In the genomic region with DNA sequence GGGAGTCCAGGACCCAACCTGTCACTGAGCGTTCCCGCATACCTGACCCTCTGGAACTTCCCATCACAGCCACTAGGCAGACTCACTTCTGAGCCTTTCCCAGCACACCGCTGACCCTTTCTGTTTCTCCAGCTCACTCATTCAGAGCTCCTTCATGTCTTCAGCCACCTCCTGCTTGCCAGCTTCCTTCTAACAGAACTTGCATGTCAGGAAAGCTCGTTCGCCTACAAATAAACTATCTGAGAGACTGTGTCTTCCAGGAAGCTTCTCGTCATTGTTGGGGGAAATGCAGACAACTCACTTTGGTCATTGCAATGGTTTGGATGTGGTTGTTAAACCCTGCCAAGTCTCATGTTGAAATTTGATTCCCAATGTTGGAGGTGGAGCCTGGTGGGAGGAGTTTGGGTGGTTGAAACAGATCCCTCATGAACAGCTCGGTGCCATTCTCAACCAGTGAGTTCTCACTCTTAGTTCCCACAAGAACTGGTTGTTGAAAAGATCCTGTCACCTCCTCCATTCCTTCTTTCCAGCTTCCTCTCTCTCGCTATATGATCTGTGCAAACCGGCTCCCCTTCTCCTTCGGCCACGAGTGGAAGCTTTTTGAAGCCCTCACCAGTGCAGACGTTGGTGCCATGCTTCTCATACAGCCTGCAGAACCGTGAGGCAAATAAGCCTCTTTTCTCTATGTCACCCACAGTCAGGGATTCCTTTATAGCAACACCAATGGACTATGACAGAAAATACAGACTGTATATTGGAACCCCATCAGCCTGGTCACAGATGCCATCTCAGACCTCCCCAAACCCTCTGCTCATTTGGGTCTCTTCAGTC, we compare ENCODE assay signal across 10 cellular contexts. TPM values are rescaled to one million over a fixed set of nuclear protein-coding genes. Genes with fewer than 3 reads are reported as not detected.
A peak's percentile ranks its signal among the peaks of the same experiment; 100 is the strongest.
DNase-seq lines count a peak whose midpoint lies in the region; ATAC-seq and TF ChIP-seq lines count a peak whose summit lies in the region.
"Had no signal": no experiment of that assay in that cellular context is flagged by ENCODE, and none has a peak within 500 bp of the region (broad histone marks: within the 10 kb centered on the region; RNA-seq: fewer than 3 reads in every experiment).

No MANE protein-coding gene starts in this region.

- H3K27me3 ChIP-seq in ACC112 (ENCODE audit: insufficient read depth, low read length) (peaks cover 27% of the 10 kb centered on the region; the same call in 1 of the 2 replicates), liver (ENCODE audit: control insufficient read depth in 4 of 4, insufficient read depth in 4 of 4, low read length in 3 of 4) (no peaks in the 10 kb centered on the region)

- no peaks in the 10 kb centered on the region for H3K9me3 ChIP-seq in liver (ENCODE audit: control insufficient read depth in 4 of 4, low read length in 3 of 4)

- H3K4me1 ChIP-seq in ACC112 (ENCODE audit: control insufficient read depth, insufficient read depth, low read length, unreplicated experiment) (no peaks in the 10 kb centered on the region), liver (ENCODE audit: control insufficient read depth in 4 of 4, insufficient read depth in 4 of 4, low read length in 3 of 4) (peaks cover 0 to 8% (median 0%) of the 10 kb centered on the region in 4 donors)

- peak; percentile 17 for DNase-seq in HuH-7.5 (ENCODE audit: low spot score)
- peak; percentile 10 for DNase-seq in dermis blood vessel endothelial cell
- no peak for DNase-seq in activated CD4-positive, CD25-positive, alpha-beta regulatory T cell treated with anti-CD3 and anti-CD28 coated beads, Interleukin-2, amount 50 U/mL, for 72 hours
- DNase-seq in GM13976 (ENCODE audit: low spot score), result no peak
- no peak for DNase-seq in stimulated activated naive CD4-positive, alpha-beta T cell treated with Interleukin-2 at 50 U/mL for 16 hours (lab: John Stamatoyannopoulos, UW)
- DNase-seq: activated gamma-delta T cell treated with Interleukin-2 at 50 U/mL for 16 hours, Kasumi-1 had no signal

- 15% methylated on average over 13 of the region's 13 CpGs for WGBS in liver

- TF ChIP-seq CTCF in liver (IDR thresholded peaks at IDR 0.05; ENCODE audit: low read depth, low read length, missing input control), result peak; percentile 28
- TF ChIP-seq CTCF in GM13976 (IDR thresholded peaks at IDR 0.05; ENCODE audit: borderline replicate concordance, control extremely low read depth, extremely low read depth, insufficient read depth, missing control alignments), result no peak

- peak in 1 of 2 donors; percentile 11 for TF ChIP-seq RAD21 in liver (IDR thresholded peaks at IDR 0.05)

- in situ Hi-C loops in GM13976 (cut with MboI; ENCODE audit: low sequenced_read_pairs, unreplicated experiment), result no loop called here

- H3K27ac ChIP-seq in ACC112 (ENCODE audit: low read depth, low read length) (no peak overlapping the region), liver (ENCODE audit: low read depth in 1 of 2, low read length in 2 of 2) (no peak overlapping the region)

- no peak for ATAC-seq in HG02840 (IDR thresholded peaks at IDR 0.05; ENCODE audit: low FRiP score, unreplicated experiment)

- H3K4me3 ChIP-seq in ACC112 (ENCODE audit: low read depth, low read length), result peak overlapping the region; percentile 56
- H3K4me3 ChIP-seq in liver (ENCODE audit: low read depth in 1 of 3, low read length in 3 of 3), result no peak overlapping the region

- no peak overlapping the region for H3K9ac ChIP-seq in liver (ENCODE audit: low read depth in 1 of 2, low read length in 2 of 2)

- H2AFZ ChIP-seq in ACC112 (ENCODE audit: low read length, unreplicated experiment), result no peak overlapping the region

- H3K79me2 ChIP-seq in ACC112 (ENCODE audit: control insufficient read depth, insufficient read depth, low read length, unreplicated experiment), result no peaks in the 10 kb centered on the region

- H3K36me3 ChIP-seq in ACC112 (ENCODE audit: insufficient read depth, low read length), result no peaks in the 10 kb centered on the region
- no peaks in the 10 kb centered on the region for H3K36me3 ChIP-seq in liver (ENCODE audit: control insufficient read depth in 4 of 4, insufficient read depth in 3 of 4, low read depth in 1 of 4, low read length in 3 of 4)

TF ChIP-seq in liver, 16 proteins besides CTCF, POLR2A, EP300 and RAD21:
- TF ChIP-seq TAF1 (conservative IDR thresholded peaks at IDR 0.05), result no peak
- TF ChIP-seq, protein P1, sequence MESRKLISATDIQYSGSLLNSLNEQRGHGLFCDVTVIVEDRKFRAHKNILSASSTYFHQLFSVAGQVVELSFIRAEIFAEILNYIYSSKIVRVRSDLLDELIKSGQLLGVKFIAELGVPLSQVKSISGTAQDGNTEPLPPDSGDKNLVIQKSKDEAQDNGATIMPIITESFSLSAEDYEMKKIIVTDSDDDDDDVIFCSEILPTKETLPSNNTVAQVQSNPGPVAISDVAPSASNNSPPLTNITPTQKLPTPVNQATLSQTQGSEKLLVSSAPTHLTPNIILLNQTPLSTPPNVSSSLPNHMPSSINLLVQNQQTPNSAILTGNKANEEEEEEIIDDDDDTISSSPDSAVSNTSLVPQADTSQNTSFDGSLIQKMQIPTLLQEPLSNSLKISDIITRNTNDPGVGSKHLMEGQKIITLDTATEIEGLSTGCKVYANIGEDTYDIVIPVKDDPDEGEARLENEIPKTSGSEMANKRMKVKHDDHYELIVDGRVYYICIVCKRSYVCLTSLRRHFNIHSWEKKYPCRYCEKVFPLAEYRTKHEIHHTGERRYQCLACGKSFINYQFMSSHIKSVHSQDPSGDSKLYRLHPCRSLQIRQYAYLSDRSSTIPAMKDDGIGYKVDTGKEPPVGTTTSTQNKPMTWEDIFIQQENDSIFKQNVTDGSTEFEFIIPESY (IDR thresholded peaks at IDR 0.05), result no peak
- TF ChIP-seq JUND (IDR thresholded peaks at IDR 0.05), result no peak
- TF ChIP-seq, protein P2, sequence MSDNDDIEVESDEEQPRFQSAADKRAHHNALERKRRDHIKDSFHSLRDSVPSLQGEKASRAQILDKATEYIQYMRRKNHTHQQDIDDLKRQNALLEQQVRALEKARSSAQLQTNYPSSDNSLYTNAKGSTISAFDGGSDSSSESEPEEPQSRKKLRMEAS (IDR thresholded peaks at IDR 0.05), result no peak
- TF ChIP-seq FOXA1 (IDR thresholded peaks at IDR 0.05), result no peak
- no peak for TF ChIP-seq SP1 (IDR thresholded peaks at IDR 0.05)
- no peak for TF ChIP-seq NR2F2 (IDR thresholded peaks at IDR 0.05)
- TF ChIP-seq, protein P3, sequence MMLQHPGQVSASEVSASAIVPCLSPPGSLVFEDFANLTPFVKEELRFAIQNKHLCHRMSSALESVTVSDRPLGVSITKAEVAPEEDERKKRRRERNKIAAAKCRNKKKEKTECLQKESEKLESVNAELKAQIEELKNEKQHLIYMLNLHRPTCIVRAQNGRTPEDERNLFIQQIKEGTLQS (IDR thresholded peaks at IDR 0.05), result no peak
- TF ChIP-seq GABPA (IDR thresholded peaks at IDR 0.05 in 1 of 2, conservative IDR thresholded peaks at IDR 0.05 in 1 of 2), result no peak
- no peak for TF ChIP-seq RXRA (IDR thresholded peaks at IDR 0.05)
- TF ChIP-seq FOXA2 (IDR thresholded peaks at IDR 0.05), result no peak
- no peak for TF ChIP-seq EGR1 (IDR thresholded peaks at IDR 0.05; ENCODE audit: low read depth in 2 of 2)
- no peak for TF ChIP-seq HNF4A (conservative IDR thresholded peaks at IDR 0.05)
- no peak for TF ChIP-seq YY1 (IDR thresholded peaks at IDR 0.05)
- TF ChIP-seq HNF4G (IDR thresholded peaks at IDR 0.05), result no peak
- TF ChIP-seq, protein P4, sequence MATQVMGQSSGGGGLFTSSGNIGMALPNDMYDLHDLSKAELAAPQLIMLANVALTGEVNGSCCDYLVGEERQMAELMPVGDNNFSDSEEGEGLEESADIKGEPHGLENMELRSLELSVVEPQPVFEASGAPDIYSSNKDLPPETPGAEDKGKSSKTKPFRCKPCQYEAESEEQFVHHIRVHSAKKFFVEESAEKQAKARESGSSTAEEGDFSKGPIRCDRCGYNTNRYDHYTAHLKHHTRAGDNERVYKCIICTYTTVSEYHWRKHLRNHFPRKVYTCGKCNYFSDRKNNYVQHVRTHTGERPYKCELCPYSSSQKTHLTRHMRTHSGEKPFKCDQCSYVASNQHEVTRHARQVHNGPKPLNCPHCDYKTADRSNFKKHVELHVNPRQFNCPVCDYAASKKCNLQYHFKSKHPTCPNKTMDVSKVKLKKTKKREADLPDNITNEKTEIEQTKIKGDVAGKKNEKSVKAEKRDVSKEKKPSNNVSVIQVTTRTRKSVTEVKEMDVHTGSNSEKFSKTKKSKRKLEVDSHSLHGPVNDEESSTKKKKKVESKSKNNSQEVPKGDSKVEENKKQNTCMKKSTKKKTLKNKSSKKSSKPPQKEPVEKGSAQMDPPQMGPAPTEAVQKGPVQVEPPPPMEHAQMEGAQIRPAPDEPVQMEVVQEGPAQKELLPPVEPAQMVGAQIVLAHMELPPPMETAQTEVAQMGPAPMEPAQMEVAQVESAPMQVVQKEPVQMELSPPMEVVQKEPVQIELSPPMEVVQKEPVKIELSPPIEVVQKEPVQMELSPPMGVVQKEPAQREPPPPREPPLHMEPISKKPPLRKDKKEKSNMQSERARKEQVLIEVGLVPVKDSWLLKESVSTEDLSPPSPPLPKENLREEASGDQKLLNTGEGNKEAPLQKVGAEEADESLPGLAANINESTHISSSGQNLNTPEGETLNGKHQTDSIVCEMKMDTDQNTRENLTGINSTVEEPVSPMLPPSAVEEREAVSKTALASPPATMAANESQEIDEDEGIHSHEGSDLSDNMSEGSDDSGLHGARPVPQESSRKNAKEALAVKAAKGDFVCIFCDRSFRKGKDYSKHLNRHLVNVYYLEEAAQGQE (IDR thresholded peaks at IDR 0.05), result no peak
TF ChIP-seq in liver: peak in this region for 0.

RNA-seq across cellular contexts. Expression of a gene that starts 1.4 kb away (rescaled TPM):
- total RNA-seq in dermis blood vessel endothelial cell (not detected in 2 replicates), liver (not detected)
- under 1 TPM in 1 of 2 donors, not detected in 1; 0.02 TPM for polyA plus RNA-seq in liver

RNA-seq across cellular contexts. Expression of a gene that starts 28.1 kb away (rescaled TPM):
- total RNA-seq in dermis blood vessel endothelial cell, result not detected in 2 replicates
- total RNA-seq in liver, result not detected
- not detected for polyA plus RNA-seq in liver

RNA-seq across cellular contexts. Expression of a gene that starts 41.4 kb away (rescaled TPM):
- total RNA-seq in dermis blood vessel endothelial cell (not detected in 2 replicates), liver (under 1 TPM in 1 of 2 donors, not detected in 1; under 0.01 TPM)
- not detected for polyA plus RNA-seq in liver

RNA-seq across cellular contexts. Expression of a gene that starts 50.2 kb away (rescaled TPM):
- total RNA-seq in dermis blood vessel endothelial cell (not detected in 2 replicates), liver (not detected)
- polyA plus RNA-seq in liver, result under 1 TPM in 1 of 2 donors, not detected in 1; 0.60 TPM

Comparison
In these comparisons a context has a peak if more than half of its experiments do, and no peak if none do; other contexts are left out.
1. DNase-seq: peak in HuH-7.5 (single experiment) and dermis blood vessel endothelial cell (single experiment); none in activated CD4-positive, CD25-positive, alpha-beta regulatory T cell treated with anti-CD3 and anti-CD28 coated beads, Interleukin-2, amount 50 U/mL, for 72 hours (single experiment), GM13976 (single experiment) and stimulated activated naive CD4-positive, alpha-beta T cell treated with Interleukin-2 at 50 U/mL for 16 hours (single experiment).